15 cellular contexts compared by ENCODE assay signal in genomic region chr17:39845052-39845976, GRCh38. TPM values are rescaled to one million over a fixed set of nuclear protein-coding genes. Genes with fewer than 3 reads are reported as not detected.
A peak's percentile ranks its signal among the peaks of the same experiment; 100 is the strongest.
DNase-seq lines count a peak whose midpoint lies in the region; ATAC-seq lines count a peak whose summit lies in the region.
"Had no signal": no experiment of that assay in that cellular context is flagged by ENCODE, and none has a peak within 500 bp of the region (broad histone marks: within the 10 kb centered on the region; RNA-seq: fewer than 3 reads in every experiment).

No MANE protein-coding gene starts in this region.

- peaks cover 9 to 17% of the 10 kb centered on the region in 2 donors for H3K36me3 Mint-ChIP-seq in activated T-cell treated with anti-CD3 and anti-CD28 coated beads, Interleukin-2, amount 50 U/mL, for 72 hours (ENCODE audit: insufficient read depth in 2 of 2)
- H3K36me3 Mint-ChIP-seq in activated T-helper 17 cell treated with anti-CD3 and anti-CD28 coated beads, Interleukin-2, amount 50 U/mL, for 72 hours (ENCODE audit: low read depth): peaks cover 81% of the 10 kb centered on the region
- H3K36me3 Mint-ChIP-seq in stimulated activated effector memory CD8-positive, alpha-beta T cell treated with anti-CD3 and anti-CD28 coated beads, Interleukin-12 subunit alpha, Interleukin-12 subunit beta, amount 100 ng/mL, for 72 hours: peaks cover 94% of the 10 kb centered on the region

- no peak for DNase-seq in activated T-cell treated with anti-CD3 and anti-CD28 coated beads, Interleukin-2, amount 50 U/mL, for 72 hours
- DNase-seq in activated T-cell treated with anti-CD3 and anti-CD28 coated beads, Interleukin-2, amount 50 U/mL, for 1 hour: no peak
- DNase-seq in NCI-H128 (lab: John Stamatoyannopoulos, UW; ENCODE audit: unreplicated experiment) (peak; percentile 7), glomerular visceral epithelial cell (ENCODE audit: extremely low spot score) (no peak), NCI-H446 treated with DMSO at 0.1 percent for 48 hours (lab: John Stamatoyannopoulos, UW) (no peak)
- DNase-seq in stimulated activated effector memory CD8-positive, alpha-beta T cell treated with anti-CD3 and anti-CD28 coated beads, Interleukin-12 subunit alpha, Interleukin-12 subunit beta, amount 100 ng/mL, for 72 hours (ENCODE audit: low spot score in 2 of 2): no peak
- DNase-seq: DND-41, left ventricle myocardium superior, NCI-H1417 treated with DMSO at 0.1 percent for 48 hours, upper lobe of left lung had no signal

- H3K27ac Mint-ChIP-seq in activated T-cell treated with anti-CD3 and anti-CD28 coated beads, Interleukin-2, amount 50 U/mL, for 72 hours: peak overlapping the region; percentile 90
- peak overlapping the region; percentile 87 for H3K27ac Mint-ChIP-seq in activated T-helper 17 cell treated with anti-CD3 and anti-CD28 coated beads, Interleukin-2, amount 50 U/mL, for 72 hours
- H3K27ac Mint-ChIP-seq in stimulated activated effector memory CD8-positive, alpha-beta T cell treated with anti-CD3 and anti-CD28 coated beads, Interleukin-12 subunit alpha, Interleukin-12 subunit beta, amount 100 ng/mL, for 72 hours: peak overlapping the region; percentile 51
- H3K27ac Mint-ChIP-seq: nephron had no signal

- no peaks in the 10 kb centered on the region for H3K27me3 Mint-ChIP-seq in activated T-cell treated with anti-CD3 and anti-CD28 coated beads, Interleukin-2, amount 50 U/mL, for 72 hours (ENCODE audit: low read depth)
- no peaks in the 10 kb centered on the region for H3K27me3 Mint-ChIP-seq in activated T-helper 17 cell treated with anti-CD3 and anti-CD28 coated beads, Interleukin-2, amount 50 U/mL, for 72 hours

- no peaks in the 10 kb centered on the region for H3K9me3 Mint-ChIP-seq in activated T-cell treated with anti-CD3 and anti-CD28 coated beads, Interleukin-2, amount 50 U/mL, for 72 hours
- no peaks in the 10 kb centered on the region for H3K9me3 Mint-ChIP-seq in activated T-helper 17 cell treated with anti-CD3 and anti-CD28 coated beads, Interleukin-2, amount 50 U/mL, for 72 hours
- no peaks in the 10 kb centered on the region for H3K9me3 Mint-ChIP-seq in stimulated activated effector memory CD8-positive, alpha-beta T cell treated with anti-CD3 and anti-CD28 coated beads, Interleukin-12 subunit alpha, Interleukin-12 subunit beta, amount 100 ng/mL, for 72 hours
- H3K9me3 Mint-ChIP-seq: nephron had no signal

- H3K4me3 Mint-ChIP-seq in activated T-cell treated with anti-CD3 and anti-CD28 coated beads, Interleukin-2, amount 50 U/mL, for 72 hours: peak overlapping the region; percentile 65 to 84
- peak overlapping the region; percentile 78 for H3K4me3 Mint-ChIP-seq in activated T-helper 17 cell treated with anti-CD3 and anti-CD28 coated beads, Interleukin-2, amount 50 U/mL, for 72 hours
- H3K4me3 Mint-ChIP-seq in stimulated activated effector memory CD8-positive, alpha-beta T cell treated with anti-CD3 and anti-CD28 coated beads, Interleukin-12 subunit alpha, Interleukin-12 subunit beta, amount 100 ng/mL, for 72 hours: peak overlapping the region; percentile 39
- H3K4me3 Mint-ChIP-seq: nephron had no signal

- ATAC-seq in activated T-cell treated with anti-CD3 and anti-CD28 coated beads, Interleukin-2, amount 50 U/mL, for 72 hours (replicated peaks in 1 of 2): no peak
- ATAC-seq in activated T-helper 17 cell treated with anti-CD3 and anti-CD28 coated beads, Interleukin-2, amount 50 U/mL, for 72 hours (replicated peaks): peak; percentile 37
- ATAC-seq in stimulated activated effector memory CD8-positive, alpha-beta T cell treated with anti-CD3 and anti-CD28 coated beads, Interleukin-12 subunit alpha, Interleukin-12 subunit beta, amount 100 ng/mL, for 72 hours: no peak
- ATAC-seq in HG02973 (IDR thresholded peaks at IDR 0.05; ENCODE audit: unreplicated experiment): no peak
- ATAC-seq: left ventricle myocardium superior had no signal

- peaks cover 88% of the 10 kb centered on the region for H3K4me1 Mint-ChIP-seq in activated T-cell treated with anti-CD3 and anti-CD28 coated beads, Interleukin-2, amount 50 U/mL, for 72 hours (ENCODE audit: low read depth)
- peaks cover 29% of the 10 kb centered on the region for H3K4me1 Mint-ChIP-seq in activated T-helper 17 cell treated with anti-CD3 and anti-CD28 coated beads, Interleukin-2, amount 50 U/mL, for 72 hours
- peaks cover 79% of the 10 kb centered on the region for H3K4me1 Mint-ChIP-seq in stimulated activated effector memory CD8-positive, alpha-beta T cell treated with anti-CD3 and anti-CD28 coated beads, Interleukin-12 subunit alpha, Interleukin-12 subunit beta, amount 100 ng/mL, for 72 hours

RNA-seq across cellular contexts. Expression of gene IKZF3, which starts 18.8 kb away (rescaled TPM):
- total RNA-seq in activated T-cell treated with anti-CD3 and anti-CD28 coated beads, Interleukin-2, amount 50 U/mL, for 72 hours: 10 to 100 TPM; 70.7 to 78.9 TPM
- total RNA-seq in activated T-helper 17 cell treated with anti-CD3 and anti-CD28 coated beads, Interleukin-2, amount 50 U/mL, for 72 hours: 100 to 1,000 TPM in 1 of 2 donors, 10 to 100 TPM in 1; 55.0 to 119 TPM
- total RNA-seq: epithelial cell of proximal tubule had no signal

RNA-seq across cellular contexts. Expression of gene ZPBP2, which starts 22.7 kb away (rescaled TPM):
- under 1 TPM; 0.36 to 0.81 TPM for total RNA-seq in activated T-cell treated with anti-CD3 and anti-CD28 coated beads, Interleukin-2, amount 50 U/mL, for 72 hours
- under 1 TPM; 0.53 to 0.67 TPM for total RNA-seq in activated T-helper 17 cell treated with anti-CD3 and anti-CD28 coated beads, Interleukin-2, amount 50 U/mL, for 72 hours
- total RNA-seq: epithelial cell of proximal tubule, hepatocyte, left ventricle myocardium superior, upper lobe of left lung had no signal
